1 cellular context compared by ENCODE assay signal in the genomic region with DNA sequence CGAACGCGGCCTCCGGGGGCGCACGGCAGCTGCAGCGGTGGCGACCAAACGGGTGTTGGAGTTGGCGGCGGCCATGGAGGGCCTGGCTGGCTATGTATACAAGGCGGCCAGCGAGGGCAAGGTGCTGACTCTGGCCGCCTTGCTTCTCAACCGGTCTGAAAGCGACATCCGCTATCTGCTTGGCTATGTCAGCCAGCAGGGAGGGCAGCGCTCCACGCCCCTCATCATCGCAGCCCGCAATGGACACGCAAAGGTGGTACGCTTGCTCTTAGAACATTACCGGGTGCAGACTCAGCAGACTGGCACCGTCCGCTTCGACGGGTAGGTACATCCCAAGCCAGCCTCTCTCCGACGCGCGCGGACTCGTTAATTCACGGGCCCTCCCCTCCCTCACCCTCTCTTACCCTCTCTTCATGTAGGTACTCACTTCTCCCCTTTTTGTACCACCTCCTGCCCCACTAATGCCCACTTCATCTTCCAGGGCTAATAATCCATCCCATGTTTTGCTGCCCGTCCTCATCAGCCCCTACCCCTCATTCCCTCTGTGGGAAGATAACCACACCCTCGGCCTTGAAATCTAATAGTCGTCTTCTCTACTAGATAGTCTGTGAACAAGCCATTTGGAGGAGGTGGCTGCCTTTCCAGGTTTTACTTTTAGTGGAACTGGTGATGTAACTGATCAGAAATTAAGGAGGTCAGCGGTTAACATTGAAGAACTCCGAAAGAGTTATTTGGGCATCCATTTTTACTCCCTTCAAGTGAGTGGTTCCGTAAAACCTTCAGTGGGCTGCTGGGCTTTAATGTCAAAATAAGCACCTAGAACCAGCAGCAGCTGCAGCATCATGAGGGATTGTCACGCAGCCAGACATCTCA.
TF ChIP-seq lines count a peak whose summit lies in the region.

No MANE protein-coding gene starts in this region.

TF ChIP-seq in GM12878, 131 proteins besides CTCF, POLR2A, EP300 and RAD21:
- TF ChIP-seq HDAC6 (IDR thresholded peaks at IDR 0.05; ENCODE audit: unreplicated experiment) (peak; percentile 6), CHD2 (IDR thresholded peaks at IDR 0.05; ENCODE audit: borderline replicate concordance, low read depth, low read length) (0 out of 2 replicates have a peak, but pooled peaks have one; percentile 15), ZZZ3 (IDR thresholded peaks at IDR 0.05; ENCODE audit: control insufficient read depth, insufficient read length, low read depth) (no peak), ZSCAN29 (IDR thresholded peaks at IDR 0.05) (no peak), SMARCA5 (IDR thresholded peaks at IDR 0.05) (no peak), MTA2 (IDR thresholded peaks at IDR 0.05; ENCODE audit: low read depth) (no peak), EGR1 (IDR thresholded peaks at IDR 0.05; ENCODE audit: borderline replicate concordance in 1 of 2, low read depth in 2 of 2, low read length in 2 of 2) (0 out of 3 replicates have a peak, but pooled peaks of 1 of the 2 experiments have one; percentile 0), SP1 (IDR thresholded peaks at IDR 0.05; ENCODE audit: low read depth, low read length) (no peak), RFX5 (IDR thresholded peaks at IDR 0.05; ENCODE audit: low read depth, low read length) (no peak), YY1 (IDR thresholded peaks at IDR 0.05; ENCODE audit: low read depth, low read length) (peak; percentile 90), HDGF (IDR thresholded peaks at IDR 0.05) (peak; percentile 67), TCF12 (IDR thresholded peaks at IDR 0.05; ENCODE audit: low read depth, low read length) (peak; percentile 58; the same call in 1 of the 2 replicates)
- TF ChIP-seq, protein P1, sequence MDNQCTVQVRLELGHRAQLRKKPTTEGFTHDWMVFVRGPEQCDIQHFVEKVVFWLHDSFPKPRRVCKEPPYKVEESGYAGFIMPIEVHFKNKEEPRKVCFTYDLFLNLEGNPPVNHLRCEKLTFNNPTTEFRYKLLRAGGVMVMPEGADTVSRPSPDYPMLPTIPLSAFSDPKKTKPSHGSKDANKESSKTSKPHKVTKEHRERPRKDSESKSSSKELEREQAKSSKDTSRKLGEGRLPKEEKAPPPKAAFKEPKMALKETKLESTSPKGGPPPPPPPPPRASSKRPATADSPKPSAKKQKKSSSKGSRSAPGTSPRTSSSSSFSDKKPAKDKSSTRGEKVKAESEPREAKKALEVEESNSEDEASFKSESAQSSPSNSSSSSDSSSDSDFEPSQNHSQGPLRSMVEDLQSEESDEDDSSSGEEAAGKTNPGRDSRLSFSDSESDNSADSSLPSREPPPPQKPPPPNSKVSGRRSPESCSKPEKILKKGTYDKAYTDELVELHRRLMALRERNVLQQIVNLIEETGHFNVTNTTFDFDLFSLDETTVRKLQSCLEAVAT (IDR thresholded peaks at IDR 0.05): peak; percentile 62; the same call in 1 of the 2 replicates
- TF ChIP-seq, protein P2, sequence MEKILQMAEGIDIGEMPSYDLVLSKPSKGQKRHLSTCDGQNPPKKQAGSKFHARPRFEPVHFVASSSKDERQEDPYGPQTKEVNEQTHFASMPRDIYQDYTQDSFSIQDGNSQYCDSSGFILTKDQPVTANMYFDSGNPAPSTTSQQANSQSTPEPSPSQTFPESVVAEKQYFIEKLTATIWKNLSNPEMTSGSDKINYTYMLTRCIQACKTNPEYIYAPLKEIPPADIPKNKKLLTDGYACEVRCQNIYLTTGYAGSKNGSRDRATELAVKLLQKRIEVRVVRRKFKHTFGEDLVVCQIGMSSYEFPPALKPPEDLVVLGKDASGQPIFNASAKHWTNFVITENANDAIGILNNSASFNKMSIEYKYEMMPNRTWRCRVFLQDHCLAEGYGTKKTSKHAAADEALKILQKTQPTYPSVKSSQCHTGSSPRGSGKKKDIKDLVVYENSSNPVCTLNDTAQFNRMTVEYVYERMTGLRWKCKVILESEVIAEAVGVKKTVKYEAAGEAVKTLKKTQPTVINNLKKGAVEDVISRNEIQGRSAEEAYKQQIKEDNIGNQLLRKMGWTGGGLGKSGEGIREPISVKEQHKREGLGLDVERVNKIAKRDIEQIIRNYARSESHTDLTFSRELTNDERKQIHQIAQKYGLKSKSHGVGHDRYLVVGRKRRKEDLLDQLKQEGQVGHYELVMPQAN (conservative IDR thresholded peaks at IDR 0.05): 0 out of 2 replicates have a peak, but pooled peaks have one; percentile 1
- TF ChIP-seq, protein P3, sequence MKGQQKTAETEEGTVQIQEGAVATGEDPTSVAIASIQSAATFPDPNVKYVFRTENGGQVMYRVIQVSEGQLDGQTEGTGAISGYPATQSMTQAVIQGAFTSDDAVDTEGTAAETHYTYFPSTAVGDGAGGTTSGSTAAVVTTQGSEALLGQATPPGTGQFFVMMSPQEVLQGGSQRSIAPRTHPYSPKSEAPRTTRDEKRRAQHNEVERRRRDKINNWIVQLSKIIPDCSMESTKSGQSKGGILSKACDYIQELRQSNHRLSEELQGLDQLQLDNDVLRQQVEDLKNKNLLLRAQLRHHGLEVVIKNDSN (IDR thresholded peaks at IDR 0.05; ENCODE audit: borderline replicate concordance, extremely low read length, insufficient read depth, low read depth, low read length): no peak
- TF ChIP-seq, protein P4, sequence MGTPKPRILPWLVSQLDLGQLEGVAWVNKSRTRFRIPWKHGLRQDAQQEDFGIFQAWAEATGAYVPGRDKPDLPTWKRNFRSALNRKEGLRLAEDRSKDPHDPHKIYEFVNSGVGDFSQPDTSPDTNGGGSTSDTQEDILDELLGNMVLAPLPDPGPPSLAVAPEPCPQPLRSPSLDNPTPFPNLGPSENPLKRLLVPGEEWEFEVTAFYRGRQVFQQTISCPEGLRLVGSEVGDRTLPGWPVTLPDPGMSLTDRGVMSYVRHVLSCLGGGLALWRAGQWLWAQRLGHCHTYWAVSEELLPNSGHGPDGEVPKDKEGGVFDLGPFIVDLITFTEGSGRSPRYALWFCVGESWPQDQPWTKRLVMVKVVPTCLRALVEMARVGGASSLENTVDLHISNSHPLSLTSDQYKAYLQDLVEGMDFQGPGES (IDR thresholded peaks at IDR 0.05): no peak
